Comparison of ENCODE assay signal across 9 cellular contexts in genomic region chr3:196268270-196269163, GRCh38. TPM values are rescaled to one million over a fixed set of nuclear protein-coding genes. Genes with fewer than 3 reads are reported as not detected.
DNase-seq lines count a peak whose midpoint lies in the region; ATAC-seq and TF ChIP-seq lines count a peak whose summit lies in the region.
"Had no signal": no experiment of that assay in that cellular context is flagged by ENCODE, and none has a peak within 500 bp of the region (broad histone marks: within the 10 kb centered on the region; RNA-seq: fewer than 3 reads in every experiment).

No MANE protein-coding gene starts in this region.

- POLR2A ChIA-PET in T-cell (lab: Charles Lee), result interaction anchor here in 1 of 2 donors (0.9 kb wide), 1 partner anchor 13 kb away, joined by 3 read pairs; no protein-coding TSS in a partner anchor

- H3K36me3 Mint-ChIP-seq in T-cell, result peaks cover 27% of the 10 kb centered on the region

- DNase-seq in NCI-H146 (lab: John Stamatoyannopoulos, UW) (peak; percentile 23), NCI-H146 treated with DMSO at 0.1 percent for 48 hours (lab: John Stamatoyannopoulos, UW; ENCODE audit: unreplicated experiment) (no peak), NCI-H69 (lab: John Stamatoyannopoulos, UW) (peak; percentile 68), choroid plexus epithelial cell (ENCODE audit: low read depth) (peak; percentile 88), mucosa of descending colon (no peak), amygdala (lab: John Stamatoyannopoulos, UW) (no peak), T-cell (no peak)
- DNase-seq: lower lobe of right lung had no signal

- no peaks in the 10 kb centered on the region for H3K36me3 ChIP-seq in mucosa of descending colon (ENCODE audit: low read depth)

- no peak overlapping the region for H3K27ac Mint-ChIP-seq in T-cell

- H3K4me3 Mint-ChIP-seq in T-cell, result no peak overlapping the region

- H3K4me3 ChIP-seq in choroid plexus epithelial cell (ENCODE audit: low read depth, low read length), result no peak overlapping the region
- H3K4me3 ChIP-seq in mucosa of descending colon, result no peak overlapping the region
- H3K4me3 ChIP-seq: lower lobe of right lung had no signal

- no peaks in the 10 kb centered on the region for H3K27me3 Mint-ChIP-seq in T-cell

- no peaks in the 10 kb centered on the region for H3K9me3 ChIP-seq in mucosa of descending colon
- H3K9me3 ChIP-seq: lower lobe of right lung had no signal

- peaks cover 10 to 30% (median 17%) of the 10 kb centered on the region in 3 donors for H3K4me1 Mint-ChIP-seq in T-cell

- CTCF ChIA-PET in T-cell (lab: Charles Lee), result interaction anchor here in 1 of 2 donors (1.2 kb wide), 1 partner anchor 15 kb away, joined by 3 read pairs; no protein-coding TSS in a partner anchor

- H3K4me1 ChIP-seq in mucosa of descending colon (ENCODE audit: low read depth), result peaks cover 2% of the 10 kb centered on the region

- no peak for TF ChIP-seq CTCF in choroid plexus epithelial cell (conservative IDR thresholded peaks at IDR 0.05; ENCODE audit: low read depth, low read length)
- no peak for TF ChIP-seq CTCF in mucosa of descending colon (IDR thresholded peaks at IDR 0.05)

- H3K9me3 Mint-ChIP-seq in T-cell, result no peaks in the 10 kb centered on the region

- intact Hi-C loops in mucosa of descending colon (cut with DNase I, micrococcal nuclease), result no loop called here

- ATAC-seq in mucosa of descending colon (peak; percentile 54), T-cell (replicated peaks in 1 of 4) (no peak), GM19463 (IDR thresholded peaks at IDR 0.05; ENCODE audit: unreplicated experiment) (no peak)

RNA-seq across cellular contexts. Expression of gene PCYT1A, which starts 19.0 kb away (rescaled TPM):
- total RNA-seq in mucosa of descending colon (10 to 100 TPM; 60.2 to 65.2 (median 60.4) TPM), T-cell (10 to 100 TPM; 61.1 to 87.9 (median 64.1) TPM)

RNA-seq across cellular contexts. Expression of gene DYNLT2B, which starts 49.5 kb away (rescaled TPM):
- total RNA-seq in mucosa of descending colon, result 1 to 10 TPM in 2 of 3 donors, under 1 TPM in 1; 0.64 to 5.2 (median 2.3) TPM
- 1 to 10 TPM; 3.2 to 8.5 (median 7.8) TPM for total RNA-seq in T-cell

RNA-seq across cellular contexts. Expression of gene SLC51A, which starts 52.2 kb away (rescaled TPM):
- total RNA-seq in mucosa of descending colon, result 100 to 1,000 TPM in 1 of 3 donors, 10 to 100 TPM in 2; 16.4 to 135 (median 22.9) TPM
- total RNA-seq in T-cell, result not detected

RNA-seq across cellular contexts. Expression of gene ZDHHC19, which starts 57.3 kb away (rescaled TPM):
- total RNA-seq in mucosa of descending colon (not detected), T-cell (under 1 TPM in 2 of 5 donors, not detected in 3; 0.49 to 0.54 TPM)

Comparison
In these comparisons a context has a peak if more than half of its experiments do, and no peak if none do; other contexts are left out.
1. DNase-seq: peak in NCI-H146 (single experiment), NCI-H69 (single experiment) and choroid plexus epithelial cell (single experiment); none in NCI-H146 treated with DMSO at 0.1 percent for 48 hours (single experiment), mucosa of descending colon (0 of 3), amygdala (0 of 56) and T-cell (0 of 34).
2. RNA of gene SLC51A, which starts 52.2 kb away (total RNA-seq): 16.4 to 135 TPM in mucosa of descending colon; not detected in T-cell; every median in the first group is over 10 times any median in the second.